ENCODE assay signal across 8 cellular contexts in genomic region chr11:70201876-70202861, GRCh38. TPM values are rescaled to one million over a fixed set of nuclear protein-coding genes. Genes with fewer than 3 reads are reported as not detected.
A peak's percentile ranks its signal among the peaks of the same experiment; 100 is the strongest.
DNase-seq lines count a peak whose midpoint lies in the region; ATAC-seq and TF ChIP-seq lines count a peak whose summit lies in the region.

No MANE protein-coding gene starts in this region.

- DNase-seq in T-helper 2 cell treated with Interferon-gamma antibody and Interleukin-4, amounts not matched to agents 5 μg/mL and 100 μg/mL, for 36 hours (ENCODE audit: low spot score) = no peak
- DNase-seq in omental fat pad (ENCODE audit: low spot score) (no peak), OCI-M2 (lab: John Stamatoyannopoulos, UW; ENCODE audit: unreplicated experiment) (no peak), midbrain (lab: John Stamatoyannopoulos, UW) (no peak)

- H3K36me3 Mint-ChIP-seq in T-helper 2 cell treated with Interferon-gamma antibody and Interleukin-4, amounts not matched to agents 5 μg/mL and 100 μg/mL, for 36 hours (ENCODE audit: low read depth) = peaks cover 32% of the 10 kb centered on the region

- peaks cover 6% of the 10 kb centered on the region for H3K27me3 Mint-ChIP-seq in T-helper 2 cell treated with Interferon-gamma antibody and Interleukin-4, amounts not matched to agents 5 μg/mL and 100 μg/mL, for 36 hours (ENCODE audit: low read depth)

- TF ChIP-seq EP300 in gastroesophageal sphincter (IDR thresholded peaks at IDR 0.05) = no peak

- H3K9me3 Mint-ChIP-seq in T-helper 2 cell treated with Interferon-gamma antibody and Interleukin-4, amounts not matched to agents 5 μg/mL and 100 μg/mL, for 36 hours = no peaks in the 10 kb centered on the region

- TF ChIP-seq CTCF in gastroesophageal sphincter (IDR thresholded peaks at IDR 0.05) = no peak
- no peak for TF ChIP-seq CTCF in omental fat pad (IDR thresholded peaks at IDR 0.05)

- H3K4me1 Mint-ChIP-seq in T-helper 2 cell treated with Interferon-gamma antibody and Interleukin-4, amounts not matched to agents 5 μg/mL and 100 μg/mL, for 36 hours (ENCODE audit: low read depth) = peaks cover 30% of the 10 kb centered on the region

- H3K4me1 ChIP-seq in gastroesophageal sphincter = peaks cover 0 to 35% (median 15%) of the 10 kb centered on the region in 3 donors
- H3K4me1 ChIP-seq in skeletal muscle satellite cell (ENCODE audit: control insufficient read depth, insufficient read depth, low read length) = peaks cover 20% of the 10 kb centered on the region

- H3K4me2 ChIP-seq in skeletal muscle satellite cell (ENCODE audit: low read length) = peak overlapping the region; percentile 99

- H3K4me3 ChIP-seq in gastroesophageal sphincter = peak overlapping the region; percentile 63 to 98
- H3K4me3 ChIP-seq in skeletal muscle satellite cell (ENCODE audit: low read length) = peak overlapping the region; percentile 91

- H3K36me3 ChIP-seq in gastroesophageal sphincter (peaks cover 0 to 22% of the 10 kb centered on the region in 2 donors), skeletal muscle satellite cell (ENCODE audit: insufficient read depth, low read length) (peaks cover 27% of the 10 kb centered on the region)

- TF ChIP-seq POLR2A in gastroesophageal sphincter (IDR thresholded peaks at IDR 0.05) = no peak

- peak; percentile 1 for ATAC-seq in HG02642 (IDR thresholded peaks at IDR 0.05; ENCODE audit: poor library complexity, unreplicated experiment)
- no peak for ATAC-seq in gastroesophageal sphincter
- ATAC-seq in omental fat pad (ENCODE audit: low FRiP score) = no peak
- no peak for ATAC-seq in GM18861 (IDR thresholded peaks at IDR 0.05; ENCODE audit: unreplicated experiment)

- 50 to 68% methylated on average over 3 to 20 of the region's 29 CpGs for WGBS in gastroesophageal sphincter (ENCODE audit: low coverage in 1 of 2), 2 donors

- H3K27ac Mint-ChIP-seq in T-helper 2 cell treated with Interferon-gamma antibody and Interleukin-4, amounts not matched to agents 5 μg/mL and 100 μg/mL, for 36 hours = peak overlapping the region; percentile 87

- H3K9me3 ChIP-seq in gastroesophageal sphincter (no peaks in the 10 kb centered on the region), skeletal muscle satellite cell (replicated peaks; ENCODE audit: low read length) (no peaks in the 10 kb centered on the region)

- peak overlapping the region; percentile 97 for H3K9ac ChIP-seq in skeletal muscle satellite cell (ENCODE audit: low read depth, low read length)

- peak overlapping the region in 3 of 4 donors; percentile 89 to 93 (median 93) for H3K27ac ChIP-seq in gastroesophageal sphincter

- H3K4me3 Mint-ChIP-seq in T-helper 2 cell treated with Interferon-gamma antibody and Interleukin-4, amounts not matched to agents 5 μg/mL and 100 μg/mL, for 36 hours = peak overlapping the region; percentile 97

- H3K27me3 ChIP-seq in gastroesophageal sphincter (peaks cover 32% of the 10 kb centered on the region), skeletal muscle satellite cell (ENCODE audit: control insufficient read depth, insufficient read depth, low read length) (no peaks in the 10 kb centered on the region)

RNA-seq across cellular contexts. Expression of gene FADD, which starts 0.9 kb away (rescaled TPM):
- total RNA-seq in gastroesophageal sphincter (10 to 100 TPM; 17.0 to 26.6 (median 21.9) TPM), omental fat pad (10 to 100 TPM; 18.4 to 30.1 (median 22.6) TPM)
- total RNA-seq in skeletal muscle satellite cell (2012; rRNA removed) = 41.1 and 43.6 TPM in 2 replicates
